ENCODE assay signal across 7 cellular contexts in genomic region chr9:15307523-15307841, GRCh38. TPM values are rescaled to one million over a fixed set of nuclear protein-coding genes. Genes with fewer than 3 reads are reported as not detected.
A peak's percentile ranks its signal among the peaks of the same experiment; 100 is the strongest.
DNase-seq lines count a peak whose midpoint lies in the region; ATAC-seq, FAIRE-seq and TF ChIP-seq lines count a peak whose summit lies in the region.

No MANE protein-coding gene starts in this region.

- H3K4me2 ChIP-seq in K562 (ENCODE audit: insufficient read depth, low read length), result peak overlapping the region; percentile 80

- H3K9me3 Mint-ChIP-seq in naive thymus-derived CD4-positive, alpha-beta T cell, result no peaks in the 10 kb centered on the region

- H3K9me1 ChIP-seq in K562 (ENCODE audit: control insufficient read depth, insufficient read depth, low read length), result no peaks in the 10 kb centered on the region

- no peak for FAIRE-seq in K562 (lab: Jason Lieb, UNC)

- H3K27me3 Mint-ChIP-seq in naive thymus-derived CD4-positive, alpha-beta T cell, result no peaks in the 10 kb centered on the region

- no peak for TF ChIP-seq EP300 in K562 (IDR thresholded peaks at IDR 0.05; ENCODE audit: low read length)

- peak overlapping the region; percentile 96 for H2AFZ ChIP-seq in K562 (ENCODE audit: low read depth, low read length)

- peak overlapping the region; percentile 83 to 99 (median 97) for H3K4me3 Mint-ChIP-seq in naive thymus-derived CD4-positive, alpha-beta T cell

- peak overlapping the region in 1 of 2 experiments; percentile 91; a peak in 3 of 4 replicates for H3K9ac ChIP-seq in K562 (ENCODE audit: insufficient read depth in 1 of 2, low read depth in 2 of 2, low read length in 2 of 2)

- peak in 1 of 2 experiments; percentile 16; a peak in 1 of 4 replicates for TF ChIP-seq RAD21 in K562 (CRISPR knock-in tag; conservative IDR thresholded peaks at IDR 0.05 in 1 of 2, IDR thresholded peaks at IDR 0.05 in 1 of 2)

- no peaks in the 10 kb centered on the region for H4K20me1 ChIP-seq in K562 (replicated peaks; ENCODE audit: control insufficient read depth, insufficient read depth, low read length)

- CTCF ChIA-PET in K562 (lab: Yijun Ruan, JAX; ENCODE audit: low intra/inter-chr PET ratio), result no interaction called here
- CTCF ChIA-PET in naive thymus-derived CD4-positive, alpha-beta T cell (lab: Charles Lee), result interaction anchor here (1.0 to 1.1 kb wide), 2 partner anchors 15 to 30 kb away, joined by 4 to 5 read pairs; no protein-coding TSS in a partner anchor

- H3K36me3 ChIP-seq in K562 (ENCODE audit: control insufficient read depth, insufficient read depth, low read length), result no peaks in the 10 kb centered on the region
- H3K36me3 ChIP-seq in naive thymus-derived CD4-positive, alpha-beta T cell (ENCODE audit: control insufficient read depth in 2 of 3, insufficient read depth in 3 of 3, low read length in 3 of 3), result peaks cover 0 to 8% (median 0%) of the 10 kb centered on the region in 3 experiments

- H3K4me1 Mint-ChIP-seq in naive thymus-derived CD4-positive, alpha-beta T cell, result peaks cover 37 to 70% (median 65%) of the 10 kb centered on the region in 7 donors

- no peak for DNase-seq in K562 (ENCODE audit: extremely low read depth in 1 of 4, low spot score in 3 of 4)
- peak in 1 of 9 donors; percentile 13 for DNase-seq in naive thymus-derived CD4-positive, alpha-beta T cell
- no peak for DNase-seq in HT-29 (ENCODE audit: low spot score)
- no peak for DNase-seq in H4 (ENCODE audit: low spot score)
- no peak for DNase-seq in NCI-H1105 treated with DMSO at 0.1 percent for 48 hours (lab: John Stamatoyannopoulos, UW)

- 11% methylated on average over 5 of the region's 12 CpGs for WGBS in K562 (ENCODE audit: insufficient coverage, low coverage, missing lambda C conversion rate)

- no peak for TF ChIP-seq POLR2A in K562 (conservative IDR thresholded peaks at IDR 0.05)

- H3K27ac ChIP-seq in K562 (ENCODE audit: extremely low read depth, low read depth, low read length), result no peak overlapping the region
- H3K27ac ChIP-seq in naive thymus-derived CD4-positive, alpha-beta T cell (ENCODE audit: low read depth, low read length), result peak overlapping the region; percentile 81

- H3K36me3 Mint-ChIP-seq in naive thymus-derived CD4-positive, alpha-beta T cell, result peaks cover 0 to 17% (median 4%) of the 10 kb centered on the region in 5 donors

- H3K4me1 ChIP-seq in K562 (replicated peaks in 1 of 2; ENCODE audit: control insufficient read depth in 2 of 2, insufficient read depth in 2 of 2, low read length in 2 of 2), result peaks cover 0 to 17% of the 10 kb centered on the region in 2 experiments; a peak in 2 of 5 replicates
- H3K4me1 ChIP-seq in naive thymus-derived CD4-positive, alpha-beta T cell (ENCODE audit: control insufficient read depth in 2 of 2, insufficient read depth in 2 of 2, low read length in 2 of 2), result peaks cover 25 to 44% of the 10 kb centered on the region in 2 donors

- H3K9me3 ChIP-seq in K562 (replicated peaks; ENCODE audit: control insufficient read depth, insufficient read depth, low read depth, low read length), result no peaks in the 10 kb centered on the region
- no peaks in the 10 kb centered on the region for H3K9me3 ChIP-seq in naive thymus-derived CD4-positive, alpha-beta T cell (ENCODE audit: control insufficient read depth in 2 of 3, low read length in 3 of 3)

- H3K27ac Mint-ChIP-seq in naive thymus-derived CD4-positive, alpha-beta T cell, result peak overlapping the region; percentile 84 to 97 (median 90)

- ATAC-seq in GM19351 (IDR thresholded peaks at IDR 0.05; ENCODE audit: unreplicated experiment) (peak; percentile 19), HG03135 (IDR thresholded peaks at IDR 0.05; ENCODE audit: unreplicated experiment) (peak; percentile 21), K562 (peak; percentile 52)
- no peak for ATAC-seq in naive thymus-derived CD4-positive, alpha-beta T cell

- no peaks in the 10 kb centered on the region for H3K79me2 ChIP-seq in K562 (ENCODE audit: control insufficient read depth, insufficient read depth, low read length)

- in situ Hi-C loops in K562 (cut with MboI), result no loop called here

- H3K27me3 ChIP-seq in K562 (ENCODE audit: control insufficient read depth in 2 of 2, insufficient read depth in 2 of 2, low read length in 2 of 2), result no peaks in the 10 kb centered on the region
- no peaks in the 10 kb centered on the region for H3K27me3 ChIP-seq in naive thymus-derived CD4-positive, alpha-beta T cell (ENCODE audit: control insufficient read depth in 2 of 2, insufficient read depth in 2 of 2, low read length in 2 of 2)

- POLR2A ChIA-PET in K562 (lab: Yijun Ruan, JAX), result interaction anchor here (0.7 kb wide), 1 partner anchor 39 kb away, joined by 3 read pairs; no protein-coding TSS in a partner anchor
- POLR2A ChIA-PET in naive thymus-derived CD4-positive, alpha-beta T cell (lab: Charles Lee), result interaction anchor here (0.8 to 9.3 kb wide), 6 partner anchors 12 to 203 kb away, joined by 4 to 176 read pairs (median 6); partner anchors contain the start of genes PSIP1 and SNAPC3

- TF ChIP-seq CTCF in K562 (IDR thresholded peaks at IDR 0.05 in 2 of 3, conservative IDR thresholded peaks at IDR 0.05 in 1 of 3; ENCODE audit: insufficient read depth in 2 of 3, low read depth in 1 of 3, low read length in 3 of 3), result 0 out of 6 replicates have a peak, but pooled peaks of 1 of the 3 experiments have one; percentile 4

- no TSS peak for BruUV-seq in K562 (replicated peaks; lab: Mats Ljungman, UMichigan)

- peak overlapping the region; percentile 62 for H3K4me3 ChIP-seq in K562
- H3K4me3 ChIP-seq in naive thymus-derived CD4-positive, alpha-beta T cell (ENCODE audit: low read length), result peak overlapping the region; percentile 86

- intact Hi-C loops in K562 (cut with micrococcal nuclease), result no loop called here
- intact Hi-C loops in naive thymus-derived CD4-positive, alpha-beta T cell (cut with micrococcal nuclease), result loop anchor here (1.0 to 10.0 kb wide), 6 partner anchors 8 to 313 kb away; partner anchors contain the start of genes CCDC171 (in 1 of the 2) and SNAPC3 (in 1 of the 2)

TF ChIP-seq in K562, 482 proteins besides CTCF, POLR2A, EP300 and RAD21 (continues in another document):
- TF ChIP-seq JUN (IDR thresholded peaks at IDR 0.05; ENCODE audit: borderline replicate concordance, low read depth, low read length) (no peak), JUN (CRISPR knock-in tag; IDR thresholded peaks at IDR 0.05; ENCODE audit: borderline replicate concordance) (no peak), PRDM10 (IDR thresholded peaks at IDR 0.05; ENCODE audit: partially characterized antibody) (peak; percentile 73), ESRRB (CRISPR knock-in tag; IDR thresholded peaks at IDR 0.05; ENCODE audit: borderline replicate concordance) (no peak)

RNA-seq across cellular contexts. Expression of gene TTC39B, which starts 0.5 kb away (rescaled TPM):
- total RNA-seq in K562 (2011; cell fraction: chromatin; rRNA removed; ENCODE audit: low replicate concordance), result 0.60 and 1.8 TPM in 2 replicates
- 0.33 and 0.39 TPM in 2 replicates for total RNA-seq in K562 (2011; cell fraction: nucleolus; rRNA removed)
- 0.61 and 0.95 TPM in 2 replicates for total RNA-seq in K562 (2011; cell fraction: nucleoplasm; rRNA removed)
- total RNA-seq in K562 (2014; rRNA removed) (0.82 and 0.91 TPM in 2 replicates), K562 (2014; rRNA removed; fragmentation: Illumina TruSeq; extraction: Trizol) (1.1 and 1.3 TPM in 2 replicates), K562 (2015; rRNA removed; fragmentation: Illumina TruSeq; extraction: Trizol) (0.53 and 0.98 TPM in 2 replicates), K562 (2021) (1.2 and 1.5 TPM in 2 replicates)
- polyA plus RNA-seq in K562 (2011; rRNA removed) (0.32 and 0.85 TPM in 2 replicates), K562 (2014; fragmentation: Illumina TruSeq; extraction: Trizol) (0.66 and 0.76 TPM in 2 replicates), K562 (2014; fragmentation: Nextera tagmentation; extraction: Ambion mirVana) (1 to 10 TPM in 1 of 2 experiments, under 1 TPM in 1; 0.95 to 1.2 TPM), K562 (2014; rRNA removed) (0.62 and 1.7 TPM in 2 replicates)
- polyA plus RNA-seq in K562 (2011; cell fraction: cytosol; rRNA removed), result 0.07 and 0.27 TPM in 2 replicates
- 0.11 and 0.66 TPM in 2 replicates for polyA plus RNA-seq in K562 (2011; cell fraction: nucleus; rRNA removed)
- polyA plus RNA-seq in K562 (2012), result 0.57 and 3.4 TPM in 2 replicates
- polyA minus RNA-seq in K562 (2011; rRNA and poly(A)+ RNA removed), result 1.3 and 1.5 TPM in 2 replicates
- 0.19 and 0.55 TPM in 2 replicates for polyA minus RNA-seq in K562 (2011; cell fraction: cytosol; rRNA and poly(A)+ RNA removed)
- polyA minus RNA-seq in K562 (2011; cell fraction: nucleus; rRNA and poly(A)+ RNA removed), result 0.40 and 1.00 TPM in 2 replicates
- total RNA-seq in naive thymus-derived CD4-positive, alpha-beta T cell, result 10 to 100 TPM; 29.1 to 49.3 (median 42.8) TPM
- polyA plus RNA-seq in naive thymus-derived CD4-positive, alpha-beta T cell, result 10 to 100 TPM; 10.0 to 14.9 TPM
- total RNA-seq in HT-29 (2014; rRNA removed; shearing (Covaris generic)), result 3.7 and 3.9 TPM in 2 replicates
- 4.5 and 7.7 TPM in 2 replicates for total RNA-seq in H4 (2014; rRNA removed; shearing (Covaris generic))
